8 cellular contexts compared by ENCODE assay signal in the genomic region with DNA sequence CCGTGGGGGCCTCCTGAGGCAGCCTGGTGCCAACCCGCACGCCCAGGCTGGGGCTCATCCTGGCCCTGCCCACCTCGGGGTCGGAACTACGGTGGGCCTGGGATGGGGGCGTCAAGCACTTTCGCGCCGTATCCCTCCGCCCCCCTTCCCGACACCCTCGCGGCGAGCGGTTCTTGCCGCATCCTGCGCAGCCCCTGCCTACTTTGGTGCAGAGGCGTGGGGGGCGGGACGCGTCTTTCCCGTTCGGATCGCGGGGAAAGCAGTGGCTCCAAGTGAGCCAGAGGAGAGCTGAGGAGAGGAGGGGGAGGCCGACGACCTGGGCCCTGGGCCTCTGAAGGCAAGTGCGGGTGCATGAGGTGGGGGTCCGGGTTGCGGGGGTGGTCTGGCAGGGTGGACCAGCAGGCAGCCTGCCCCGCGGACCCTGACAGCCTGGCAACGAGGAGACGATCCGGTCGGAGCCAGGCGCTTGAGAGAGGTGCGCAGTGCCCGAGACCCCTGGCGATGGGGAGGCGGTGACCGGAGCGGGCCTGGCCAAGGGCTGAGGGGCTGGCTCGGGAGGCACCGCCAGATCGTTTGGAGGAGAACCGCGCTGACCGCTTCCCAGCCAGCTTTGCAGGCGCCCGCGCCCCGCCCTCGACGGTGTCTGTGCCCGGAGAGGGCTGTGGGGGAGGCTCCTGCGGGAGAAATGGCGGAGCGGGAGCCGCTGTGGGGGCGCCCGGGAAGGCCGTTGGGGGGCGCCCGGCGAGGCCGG. TPM values are rescaled to one million over a fixed set of nuclear protein-coding genes. Genes with fewer than 3 reads are reported as not detected.
A peak's percentile ranks its signal among the peaks of the same experiment; 100 is the strongest.
DNase-seq lines count a peak whose midpoint lies in the region; ATAC-seq and TF ChIP-seq lines count a peak whose summit lies in the region.

A gene (plus strand): TSS at position 233 of the 751 bp plus-strand sequence. CDS start 2,422 bp downstream, outside the sequence.

- peak; percentile 59 to 60 for ATAC-seq in activated naive CD4-positive, alpha-beta T cell treated with anti-CD3 and anti-CD28 coated beads, Interleukin-2, amount 50 U/mL, for 72 hours
- ATAC-seq in gastroesophageal sphincter (peak; percentile 86), HG03439 (IDR thresholded peaks at IDR 0.05; ENCODE audit: unreplicated experiment) (no peak), GM19467 (IDR thresholded peaks at IDR 0.05; ENCODE audit: unreplicated experiment) (no peak)

- H3K9ac ChIP-seq in ES-I3 (ENCODE audit: low read depth, low read length) = peak within 1 kb of the TSS; percentile 62

- H3K27me3 Mint-ChIP-seq in nephron progenitor cell (ENCODE audit: low read depth, poor library complexity) = peaks cover 20% of the 10 kb centered on the region

- H3K4me3 Mint-ChIP-seq in nephron progenitor cell = peak within 1 kb of the TSS; percentile 91

- peak within 1 kb of the TSS; percentile 65 to 69 for H3K4me3 ChIP-seq in gastroesophageal sphincter

- H3K36me3 Mint-ChIP-seq in activated naive CD4-positive, alpha-beta T cell treated with anti-CD3 and anti-CD28 coated beads, Interleukin-2, amount 50 U/mL, for 72 hours = peaks cover 0 to 6% of the 10 kb centered on the region in 2 donors
- peaks cover 6% of the 10 kb centered on the region for H3K36me3 Mint-ChIP-seq in nephron progenitor cell (ENCODE audit: low read depth)

- no peak for TF ChIP-seq CTCF in gastroesophageal sphincter (IDR thresholded peaks at IDR 0.05)
- no peak for TF ChIP-seq CTCF in nephron progenitor cell (IDR thresholded peaks at IDR 0.05)

- no peaks in the 10 kb centered on the region for H3K9me3 Mint-ChIP-seq in activated naive CD4-positive, alpha-beta T cell treated with anti-CD3 and anti-CD28 coated beads, Interleukin-2, amount 50 U/mL, for 72 hours
- peaks cover 48% of the 10 kb centered on the region for H3K9me3 Mint-ChIP-seq in nephron progenitor cell

- H3K27ac ChIP-seq in gastroesophageal sphincter = peak within 1 kb of the TSS; percentile 84 to 92 (median 88)

- WGBS in gastroesophageal sphincter (ENCODE audit: low coverage in 1 of 2), 2 donors = no CpG with 5 or more reads among the region's 68 CpGs

- no peak within 1 kb of the TSS for H3K27ac Mint-ChIP-seq in activated naive CD4-positive, alpha-beta T cell treated with anti-CD3 and anti-CD28 coated beads, Interleukin-2, amount 50 U/mL, for 72 hours
- H3K27ac Mint-ChIP-seq in nephron progenitor cell = peak within 1 kb of the TSS; percentile 69

- peak; percentile 36 to 40 for TF ChIP-seq POLR2A in gastroesophageal sphincter (IDR thresholded peaks at IDR 0.05)

- no peaks in the 10 kb centered on the region for H3K27me3 ChIP-seq in gastroesophageal sphincter

- TF ChIP-seq EP300 in gastroesophageal sphincter (IDR thresholded peaks at IDR 0.05) = no peak

- H3K4me1 Mint-ChIP-seq in nephron progenitor cell = peaks cover 4% of the 10 kb centered on the region

- H3K36me3 ChIP-seq in ES-I3 (ENCODE audit: insufficient read depth, low read length) (no peaks in the 10 kb centered on the region), gastroesophageal sphincter (no peaks in the 10 kb centered on the region)

- no peaks in the 10 kb centered on the region for H3K4me1 ChIP-seq in ES-I3 (ENCODE audit: insufficient read depth, low read length)
- peaks cover 0 to 7% (median 0%) of the 10 kb centered on the region in 3 donors for H3K4me1 ChIP-seq in gastroesophageal sphincter

- H3K9me3 ChIP-seq in ES-I3 (ENCODE audit: control insufficient read depth, insufficient read depth, low read length) (no peaks in the 10 kb centered on the region), gastroesophageal sphincter (no peaks in the 10 kb centered on the region)

- DNase-seq in LHCN-M2 (ENCODE audit: low read depth) (peak; percentile 12), nephron progenitor cell (peak; percentile 67), NCI-H774 (lab: John Stamatoyannopoulos, UW) (no peak)
- DNase-seq in activated naive CD4-positive, alpha-beta T cell treated with anti-CD3 and anti-CD28 coated beads, Interleukin-2, amount 50 U/mL, for 72 hours (ENCODE audit: low spot score in 2 of 2) = no peak

RNA-seq across cellular contexts. Expression of the gene that starts here (rescaled TPM):
- 12.6 and 13.0 TPM in 2 replicates for total RNA-seq in LHCN-M2 (2014; rRNA removed)
- 6.3 TPM for polyA plus RNA-seq in LHCN-M2 (2012)
- total RNA-seq in activated naive CD4-positive, alpha-beta T cell treated with anti-CD3 and anti-CD28 coated beads, Interleukin-2, amount 50 U/mL, for 72 hours = under 1 TPM; 0.46 to 0.78 TPM
- total RNA-seq in gastroesophageal sphincter = 10 to 100 TPM; 12.6 to 14.3 (median 13.4) TPM

Comparison
In these comparisons a context has a peak if more than half of its experiments do, and no peak if none do; other contexts are left out.
1. Peak in ATAC-seq in activated naive CD4-positive, alpha-beta T cell treated with anti-CD3 and anti-CD28 coated beads, Interleukin-2, amount 50 U/mL, for 72 hours; RNA of the gene not detected or under 1 TPM.
2. DNase-seq: peak in LHCN-M2 (single experiment) and nephron progenitor cell (single experiment); none in activated naive CD4-positive, alpha-beta T cell treated with anti-CD3 and anti-CD28 coated beads, Interleukin-2, amount 50 U/mL, for 72 hours (0 of 2) and NCI-H774 (single experiment).